ENCODE assay signal across 7 cellular contexts in the genomic region with DNA sequence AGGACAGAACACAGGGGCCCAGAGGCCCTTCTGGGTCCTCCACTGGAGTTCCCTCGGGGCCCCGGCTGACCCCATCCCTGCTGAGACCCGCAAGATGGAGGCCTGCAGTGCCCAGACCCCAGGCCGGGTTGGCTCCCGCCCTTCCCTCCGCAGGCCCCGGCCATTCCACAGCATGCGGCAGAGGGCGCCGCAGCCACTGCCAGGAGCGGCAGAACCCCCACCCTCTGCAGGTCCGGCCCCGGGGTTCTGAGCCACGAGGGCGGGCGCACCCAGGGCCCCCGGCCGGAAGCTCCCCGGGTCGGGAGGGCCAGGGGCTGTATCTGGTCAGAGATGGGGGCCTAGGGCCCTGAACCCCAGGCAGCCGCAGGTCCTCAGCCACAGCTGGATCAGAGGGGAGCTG. TPM values are rescaled to one million over a fixed set of nuclear protein-coding genes. Genes with fewer than 3 reads are reported as not detected.
A peak's percentile ranks its signal among the peaks of the same experiment; 100 is the strongest.
DNase-seq lines count a peak whose midpoint lies in the region; ATAC-seq and TF ChIP-seq lines count a peak whose summit lies in the region.

No MANE protein-coding gene starts in this region.

- no peaks in the 10 kb centered on the region for H3K9me2 ChIP-seq in GM23248 (ENCODE audit: insufficient read depth)

- H3F3A ChIP-seq in GM23248 (ENCODE audit: insufficient read depth): no peaks in the 10 kb centered on the region

- no peak overlapping the region for H3K4me2 ChIP-seq in GM23248 (ENCODE audit: unreplicated experiment)

- H3K4me1 ChIP-seq in GM23248 (ENCODE audit: insufficient read depth): no peaks in the 10 kb centered on the region

- H3K27ac ChIP-seq in GM23248: no peak overlapping the region
- no peak overlapping the region for H3K27ac ChIP-seq in WERI-Rb-1

- no peak for ATAC-seq in HG03139 (IDR thresholded peaks at IDR 0.05; ENCODE audit: unreplicated experiment)
- ATAC-seq in HG03097 (IDR thresholded peaks at IDR 0.05; ENCODE audit: low FRiP score, unreplicated experiment): no peak

- H3K36me3 ChIP-seq in GM23248 (ENCODE audit: low read depth) (no peaks in the 10 kb centered on the region), WERI-Rb-1 (no peaks in the 10 kb centered on the region)

- no peaks in the 10 kb centered on the region for H3K27me3 ChIP-seq in GM23248 (replicated peaks; ENCODE audit: insufficient read depth)
- H3K27me3 ChIP-seq in WERI-Rb-1 (ENCODE audit: insufficient read depth, low read depth, severe bottlenecking): no peaks in the 10 kb centered on the region

- WGBS in GM23248 (ENCODE audit: low coverage in 1 of 2, low lambda C conversion rate in 2 of 2, missing lambda C conversion rate in 2 of 2), 2 experiments: 22 to 28% methylated on average over 18 to 21 of the region's 21 CpGs

- H3K79me2 ChIP-seq in GM23248 (ENCODE audit: insufficient read depth): no peaks in the 10 kb centered on the region

- H3K9me3 ChIP-seq in GM23248 (ENCODE audit: low read depth) (no peaks in the 10 kb centered on the region), WERI-Rb-1 (ENCODE audit: severe bottlenecking) (no peaks in the 10 kb centered on the region)

- no peak overlapping the region for H3K4me3 ChIP-seq in GM23248
- no peak overlapping the region for H3K4me3 ChIP-seq in WERI-Rb-1 (ENCODE audit: low read depth, low read length)
- no peak overlapping the region for H3K4me3 ChIP-seq in epithelial cell of esophagus (ENCODE audit: low read length)

- in situ Hi-C loops in GM23248 (cut with MboI): no loop called here

- TF ChIP-seq CTCF in WERI-Rb-1 (IDR thresholded peaks at IDR 0.05; ENCODE audit: low read depth, low read length): peak; percentile 25; the same call in 1 of the 2 replicates
- TF ChIP-seq CTCF in epithelial cell of esophagus (IDR thresholded peaks at IDR 0.05; ENCODE audit: insufficient read depth, low read depth, low read length, missing control alignments): peak; percentile 22

- peak; percentile 40 for DNase-seq in GM23248
- DNase-seq in WERI-Rb-1: no peak
- no peak for DNase-seq in epithelial cell of esophagus (ENCODE audit: low read depth)
- DNase-seq in stimulated activated CD4-positive, alpha-beta T cell treated with anti-CD3 and anti-CD28 coated beads, Interleukin-2, amount 100 ng/mL, for 4 hours (ENCODE audit: low read depth): peak; percentile 11
- DNase-seq in NCI-H2107 (lab: John Stamatoyannopoulos, UW): no peak

- no peaks in the 10 kb centered on the region for H4K20me1 ChIP-seq in GM23248 (ENCODE audit: insufficient read depth)

- no peak overlapping the region for H2AFZ ChIP-seq in GM23248

- H3K9ac ChIP-seq in GM23248: no peak overlapping the region

RNA-seq across cellular contexts. Expression of a gene that starts 2.4 kb away (rescaled TPM):
- total RNA-seq in GM23248 (2014; rRNA removed; shearing (Covaris generic)): not detected in 2 replicates
- polyA plus RNA-seq in GM23248 (2016; fragmentation: Nextera tagmentation; extraction: Ambion mirVana): not detected in 2 replicates

RNA-seq across cellular contexts. Expression of a gene that starts 8.0 kb away (rescaled TPM):
- total RNA-seq in GM23248 (2014; rRNA removed; shearing (Covaris generic)): 11.3 and 19.5 TPM in 2 replicates
- 26.0 and 27.1 TPM in 2 replicates for polyA plus RNA-seq in GM23248 (2016; fragmentation: Nextera tagmentation; extraction: Ambion mirVana)

RNA-seq across cellular contexts. Expression of a gene that starts 14.0 kb away (rescaled TPM):
- 13.0 and 15.3 TPM in 2 replicates for total RNA-seq in GM23248 (2014; rRNA removed; shearing (Covaris generic))
- 6.1 and 8.2 TPM in 2 replicates for polyA plus RNA-seq in GM23248 (2016; fragmentation: Nextera tagmentation; extraction: Ambion mirVana)

RNA-seq across cellular contexts. Expression of a gene that starts 15.8 kb away (rescaled TPM):
- not detected in 2 replicates for total RNA-seq in GM23248 (2014; rRNA removed; shearing (Covaris generic))
- polyA plus RNA-seq in GM23248 (2016; fragmentation: Nextera tagmentation; extraction: Ambion mirVana): 0.09 and 0.18 TPM in 2 replicates

RNA-seq across cellular contexts. Expression of a gene that starts 46.3 kb away (rescaled TPM):
- 37.3 and 39.3 TPM in 2 replicates for total RNA-seq in GM23248 (2014; rRNA removed; shearing (Covaris generic))
- 31.7 and 33.6 TPM in 2 replicates for polyA plus RNA-seq in GM23248 (2016; fragmentation: Nextera tagmentation; extraction: Ambion mirVana)

Comparison
In these comparisons a context has a peak if more than half of its experiments do, and no peak if none do; other contexts are left out.
1. DNase-seq: peak in GM23248 (single experiment) and stimulated activated CD4-positive, alpha-beta T cell treated with anti-CD3 and anti-CD28 coated beads, Interleukin-2, amount 100 ng/mL, for 4 hours (single experiment); none in WERI-Rb-1 (single experiment), epithelial cell of esophagus (single experiment) and NCI-H2107 (single experiment).